Comparison of ENCODE assay signal across 10 cellular contexts in the genomic region with DNA sequence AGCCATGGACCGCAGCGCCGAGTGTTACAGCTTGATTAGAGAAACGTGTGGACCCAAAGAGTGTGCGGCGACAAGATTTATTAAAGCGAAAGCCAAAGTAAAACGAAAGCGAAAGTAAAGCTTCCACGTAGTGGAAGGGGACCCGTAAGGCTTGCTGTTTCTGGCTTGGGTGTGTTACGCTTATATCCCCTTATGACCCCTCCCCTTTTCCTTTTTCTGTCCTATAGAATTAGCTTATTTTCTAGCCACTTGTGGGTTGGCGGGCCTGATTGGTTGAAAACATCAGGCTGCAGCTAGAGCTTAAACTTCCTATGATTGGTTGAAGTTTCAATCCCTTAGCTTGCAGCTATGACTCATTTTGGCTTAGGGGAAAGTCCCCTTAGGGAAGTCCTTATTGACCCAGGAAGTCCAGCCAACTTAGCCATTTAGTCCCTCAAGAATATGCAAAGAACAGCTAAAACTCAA.
DNase-seq lines count a peak whose midpoint lies in the region; ATAC-seq, FAIRE-seq and TF ChIP-seq lines count a peak whose summit lies in the region.
"Had no signal": no experiment of that assay in that cellular context is flagged by ENCODE, and none has a peak within 500 bp of the region (broad histone marks: within the 10 kb centered on the region; RNA-seq: fewer than 3 reads in every experiment).

No MANE protein-coding gene starts in this region.

- H3K27me3 ChIP-seq in adipocyte (replicated peaks; ENCODE audit: control insufficient read depth, insufficient read depth, low read length), result no peaks in the 10 kb centered on the region
- no peaks in the 10 kb centered on the region for H3K27me3 ChIP-seq in WERI-Rb-1 (ENCODE audit: insufficient read depth, low read depth, severe bottlenecking)

- no peaks in the 10 kb centered on the region for H3K9me3 ChIP-seq in adipocyte (ENCODE audit: control insufficient read depth, low read length)
- H3K9me3 ChIP-seq in WERI-Rb-1 (ENCODE audit: severe bottlenecking), result no peaks in the 10 kb centered on the region

- peak; percentile 14 for DNase-seq in AG20443 (ENCODE audit: low spot score)
- peak; percentile 20 for DNase-seq in H54 (ENCODE audit: insufficient read length, low spot score)
- peak; percentile 74 for DNase-seq in NCI-H510A treated with DMSO at 0.1 percent for 48 hours (lab: John Stamatoyannopoulos, UW)
- no peak for DNase-seq in adipocyte (ENCODE audit: low read depth)
- no peak for DNase-seq in left cardiac atrium
- no peak for DNase-seq in WERI-Rb-1
- DNase-seq in nucleus accumbens (lab: John Stamatoyannopoulos, UW), result no peak
- DNase-seq: activated CD8-positive, alpha-beta memory T cell treated with anti-CD3 and anti-CD28 coated beads, Interleukin-2, amount 50 U/mL, for 48 hours; stimulated activated naive B cell treated with anti-CD40 and anti-IgM and Interleukin-4, amounts not matched to agents 10 μg/mL and 1 μg/mL and 100 μg/mL, for 72 hours had no signal

- H3K36me3 ChIP-seq in adipocyte (ENCODE audit: control insufficient read depth, insufficient read depth, low read length, severe bottlenecking) (no peaks in the 10 kb centered on the region), WERI-Rb-1 (no peaks in the 10 kb centered on the region)

- H3K27ac ChIP-seq in WERI-Rb-1, result no peak overlapping the region

- H3K9ac ChIP-seq in adipocyte (ENCODE audit: low read length), result no peak overlapping the region

- TF ChIP-seq POLR2A in H54 (IDR thresholded peaks at IDR 0.05; ENCODE audit: low read depth, low read length), result no peak

- peak; percentile 64 for FAIRE-seq in H54 (lab: Jason Lieb, UNC)

- TF ChIP-seq CTCF in WERI-Rb-1 (IDR thresholded peaks at IDR 0.05; ENCODE audit: low read depth, low read length), result no peak

- peak overlapping the region; percentile 64 for H3K4me3 ChIP-seq in adipocyte (ENCODE audit: low read length)
- no peak overlapping the region for H3K4me3 ChIP-seq in WERI-Rb-1 (ENCODE audit: low read depth, low read length)

- intact Hi-C loops in left cardiac atrium (cut with DNase I), result no loop called here

- ATAC-seq in left cardiac atrium (no peak), HG03095 (IDR thresholded peaks at IDR 0.05; ENCODE audit: unreplicated experiment) (no peak)
- ATAC-seq: stimulated activated naive B cell treated with anti-CD40 and anti-IgM and Interleukin-4, amounts not matched to agents 10 μg/mL and 1 μg/mL and 100 μg/mL, for 72 hours had no signal

- no peaks in the 10 kb centered on the region for H3K4me1 ChIP-seq in adipocyte (ENCODE audit: control insufficient read depth, insufficient read depth, low read length)

Comparison
In these comparisons a context has a peak if more than half of its experiments do, and no peak if none do; other contexts are left out.
1. DNase-seq: peak in AG20443 (single experiment), H54 (single experiment) and NCI-H510A treated with DMSO at 0.1 percent for 48 hours (single experiment); none in adipocyte (single experiment), left cardiac atrium (single experiment), WERI-Rb-1 (single experiment) and nucleus accumbens (0 of 56).